ENCODE assay signal across 21 cellular contexts in genomic region chr5:110851357-110851756, GRCh38.
"Had no signal": no experiment of that assay in that cellular context is flagged by ENCODE, and none has a peak within 500 bp of the region (broad histone marks: within the 10 kb centered on the region; RNA-seq: fewer than 3 reads in every experiment).

No MANE protein-coding gene starts in this region.

- H3K27ac ChIP-seq: ascending aorta, esophagus muscularis mucosa, heart left ventricle, left lung, prostate gland, sigmoid colon, suprapubic skin had no signal

- DNase-seq: activated CD4-positive, alpha-beta memory T cell treated with anti-CD3 and anti-CD28 coated beads for 36 hours; activated CD4-positive, alpha-beta T cell treated with anti-CD3 and anti-CD28 coated beads for 1 hour; activated naive CD4-positive, alpha-beta T cell; activated naive CD8-positive, alpha-beta T cell treated with anti-CD3 and anti-CD28 coated beads, Interleukin-2, amount 50 U/mL, for 24 hours; activated T-cell treated with anti-CD3 and anti-CD28 coated beads, Interleukin-2, amount 50 U/mL, for 72 hours; effector memory CD8-positive, alpha-beta T cell; heart left ventricle; left lung; mesenchymal stem cell; sigmoid colon; stimulated activated CD4-positive, alpha-beta T cell treated with anti-CD3 and anti-CD28 coated beads, Interleukin-12 subunit alpha, Interleukin-12 subunit beta, amount 100 ng/mL, for 4 hours; stimulated activated CD4-positive, alpha-beta T cell treated with anti-CD3 and anti-CD28 coated beads, Interleukin-4, amount 100 ng/mL, for 1 hour; stimulated activated CD8-positive, alpha-beta memory T cell treated with anti-CD3 and anti-CD28 coated beads, Interleukin-4, amount 100 ng/mL, for 48 hours; stimulated activated naive CD8-positive, alpha-beta T cell treated with anti-CD3 and anti-CD28 coated beads, Interleukin-15, Interleukin-2, amounts not matched to agents 100 U/mL and 50 U/mL, for 24 hours; T-cell; T1000 had no signal

- H3K4me3 ChIP-seq: ascending aorta, esophagus muscularis mucosa, heart left ventricle, left lung, prostate gland, sigmoid colon, suprapubic skin had no signal

- FAIRE-seq: islet of Langerhans had no signal

- H3K27me3 ChIP-seq: ascending aorta, esophagus muscularis mucosa, heart left ventricle, left lung, sigmoid colon, suprapubic skin had no signal

- H3K4me1 ChIP-seq: ascending aorta, heart left ventricle, left lung, prostate gland had no signal

- H3K9me3 ChIP-seq: ascending aorta, prostate gland, sigmoid colon, suprapubic skin had no signal

- ATAC-seq: activated naive CD8-positive, alpha-beta T cell treated with anti-CD3 and anti-CD28 coated beads, Interleukin-2, amount 50 U/mL, for 24 hours; activated T-cell treated with anti-CD3 and anti-CD28 coated beads, Interleukin-2, amount 50 U/mL, for 72 hours; effector memory CD8-positive, alpha-beta T cell; heart left ventricle; left lung; stimulated activated naive CD8-positive, alpha-beta T cell treated with anti-CD3 and anti-CD28 coated beads, Interleukin-15, Interleukin-2, amounts not matched to agents 100 U/mL and 50 U/mL, for 24 hours; T-cell had no signal

- H3K36me3 ChIP-seq: ascending aorta, esophagus muscularis mucosa, heart left ventricle, left lung, prostate gland, sigmoid colon, suprapubic skin had no signal
